Comparison of ENCODE assay signal across 20 cellular contexts in genomic region chr21:16993416-16994044, GRCh38.
DNase-seq lines count a peak whose midpoint lies in the region; ATAC-seq and TF ChIP-seq lines count a peak whose summit lies in the region.
"Had no signal": no experiment of that assay in that cellular context is flagged by ENCODE, and none has a peak within 500 bp of the region (broad histone marks: within the 10 kb centered on the region; RNA-seq: fewer than 3 reads in every experiment).

No MANE protein-coding gene starts in this region.

- POLR2A ChIA-PET in SK-N-SH (lab: Yijun Ruan, JAX), result no interaction called here

- H3K79me2 ChIP-seq in SK-N-SH (ENCODE audit: insufficient read depth) (no peaks in the 10 kb centered on the region), neural progenitor cell (ENCODE audit: low read depth) (no peaks in the 10 kb centered on the region)

- H3K9me3 Mint-ChIP-seq in neural progenitor cell, result peaks cover 2% of the 10 kb centered on the region
- H3K9me3 Mint-ChIP-seq: GM23338, HFFc6 had no signal

- in situ Hi-C loops in G401 (cut with HindIII; ENCODE audit: low sequenced_read_pairs), result no loop called here

- WGBS in SK-N-SH (ENCODE audit: low lambda C conversion rate), result 36% methylated on average over 4 of the region's 4 CpGs

- no peak overlapping the region for H2AFZ ChIP-seq in SK-N-SH (ENCODE audit: low read depth)
- H2AFZ ChIP-seq in neural progenitor cell (replicated peaks), result no peak overlapping the region
- H2AFZ ChIP-seq: GM23338 had no signal

- no peaks in the 10 kb centered on the region for H3K27me3 Mint-ChIP-seq in neural progenitor cell (ENCODE audit: insufficient read depth, low read depth)
- H3K27me3 Mint-ChIP-seq: B cell; CD4-positive, alpha-beta T cell; CD8-positive, alpha-beta memory T cell had no signal

- no peak for DNase-seq in SK-N-SH
- peak; percentile 47 for DNase-seq in SK-N-DZ (ENCODE audit: low spot score)
- DNase-seq in fibroblast of peridontal ligament (ENCODE audit: extremely low read depth), result peak; percentile 11
- DNase-seq in neural progenitor cell (ENCODE audit: low spot score), result no peak
- DNase-seq in H4 (ENCODE audit: low spot score), result no peak
- DNase-seq in G401 (ENCODE audit: low spot score), result no peak
- DNase-seq: CD4-positive, alpha-beta T cell; CD8-positive, alpha-beta memory T cell; DMS 273 treated with DMSO at 0.1 percent for 48 hours; DMS53; DMS79 treated with DMSO at 0.1 percent for 48 hours; HFFc6 had no signal

- no peak for TF ChIP-seq CTCF in SK-N-SH (IDR thresholded peaks at IDR 0.05)
- TF ChIP-seq CTCF in neural progenitor cell (IDR thresholded peaks at IDR 0.05), result no peak

- no peaks in the 10 kb centered on the region; the same call in 1 of the 2 replicates for H3K9me3 ChIP-seq in SK-N-SH
- no peaks in the 10 kb centered on the region for H3K9me3 ChIP-seq in neural progenitor cell (ENCODE audit: low read depth)
- H3K9me3 ChIP-seq: BLaER1 treated with 17β-estradiol and CSF1 and Interleukin-3, amounts not matched to agents 10 nM and 100 nM; HAP-1 had no signal

- H4K20me1 ChIP-seq in SK-N-SH (ENCODE audit: insufficient read depth) (no peaks in the 10 kb centered on the region), neural progenitor cell (ENCODE audit: low read depth) (no peaks in the 10 kb centered on the region)
- H4K20me1 ChIP-seq: BLaER1 treated with 17β-estradiol and CSF1 and Interleukin-3, amounts not matched to agents 10 nM and 100 nM had no signal

- H3K4me1 Mint-ChIP-seq in neural progenitor cell, result peaks cover 2% of the 10 kb centered on the region
- H3K4me1 Mint-ChIP-seq: B cell; CD14-positive monocyte; CD8-positive, alpha-beta memory T cell had no signal

- H3K27me3 ChIP-seq in SK-N-SH (ENCODE audit: insufficient read depth) (no peaks in the 10 kb centered on the region), neural progenitor cell (no peaks in the 10 kb centered on the region)
- H3K27me3 ChIP-seq: BLaER1 treated with 17β-estradiol and CSF1 and Interleukin-3, amounts not matched to agents 10 nM and 100 nM had no signal

- H3K27ac ChIP-seq in SK-N-SH (ENCODE audit: low read depth in 2 of 2, low read length in 1 of 2) (no peak overlapping the region), neural progenitor cell (no peak overlapping the region)
- H3K27ac ChIP-seq: 22Rv1; BLaER1 treated with 17β-estradiol and CSF1 and Interleukin-3, amounts not matched to agents 10 nM and 100 nM had no signal

- TF ChIP-seq RAD21 in SK-N-SH (IDR thresholded peaks at IDR 0.05; ENCODE audit: low read length), result no peak

- H3K4me2 ChIP-seq in SK-N-SH, result no peak overlapping the region
- no peak overlapping the region for H3K4me2 ChIP-seq in neural progenitor cell
- H3K4me2 ChIP-seq: BLaER1 treated with 17β-estradiol and CSF1 and Interleukin-3, amounts not matched to agents 10 nM and 100 nM; GM23338 had no signal

- H3F3A ChIP-seq in SK-N-SH (replicated peaks; ENCODE audit: insufficient read depth) (no peaks in the 10 kb centered on the region), neural progenitor cell (ENCODE audit: low read depth) (no peaks in the 10 kb centered on the region)

- H3K36me3 Mint-ChIP-seq in neural progenitor cell, result no peaks in the 10 kb centered on the region
- H3K36me3 Mint-ChIP-seq: CD14-positive monocyte; CD8-positive, alpha-beta memory T cell had no signal

- H3K4me3 ChIP-seq in SK-N-SH (ENCODE audit: low read depth in 2 of 2, low read length in 1 of 2), result no peak overlapping the region
- no peak overlapping the region for H3K4me3 ChIP-seq in neural progenitor cell
- H3K4me3 ChIP-seq: BLaER1 treated with 17β-estradiol and CSF1 and Interleukin-3, amounts not matched to agents 10 nM and 100 nM; GM23338; HAP-1 had no signal

- H3K36me3 ChIP-seq in SK-N-SH (replicated peaks in 1 of 2; ENCODE audit: control insufficient read depth in 1 of 2, insufficient read depth in 2 of 2, low read length in 1 of 2) (no peaks in the 10 kb centered on the region), neural progenitor cell (no peaks in the 10 kb centered on the region)
- H3K36me3 ChIP-seq: BLaER1 treated with 17β-estradiol and CSF1 and Interleukin-3, amounts not matched to agents 10 nM and 100 nM; HAP-1 had no signal

- H3K4me1 ChIP-seq in SK-N-SH (ENCODE audit: control insufficient read depth in 1 of 2, insufficient read depth in 2 of 2, low read depth in 1 of 2, low read length in 1 of 2) (no peaks in the 10 kb centered on the region; a peak in 1 of 4 replicates), neural progenitor cell (no peaks in the 10 kb centered on the region)
- H3K4me1 ChIP-seq: BLaER1 treated with 17β-estradiol and CSF1 and Interleukin-3, amounts not matched to agents 10 nM and 100 nM; HAP-1 had no signal

- H3K9me2 ChIP-seq in SK-N-SH, result no peaks in the 10 kb centered on the region

- CTCF ChIA-PET in SK-N-SH (lab: Yijun Ruan, JAX), result interaction anchor here (0.9 to 1.7 kb wide), 2 partner anchors 10 to 81 kb away, joined by 3 to 6 read pairs; no protein-coding TSS in a partner anchor

- peak overlapping the region; percentile 57 for H3K27ac Mint-ChIP-seq in neural progenitor cell
- H3K27ac Mint-ChIP-seq: B cell; CD14-positive monocyte; CD4-positive, alpha-beta T cell; CD8-positive, alpha-beta memory T cell; GM23338; HFFc6 had no signal

- no peak for ATAC-seq in SK-N-SH treated with all-trans-retinoic acid at 6 μM for 48 hours
- no peak for ATAC-seq in GM18502 (IDR thresholded peaks at IDR 0.05; ENCODE audit: poor library complexity, unreplicated experiment)
- ATAC-seq: GM23338 had no signal

- H3K9ac ChIP-seq in SK-N-SH, result no peak overlapping the region
- H3K9ac ChIP-seq in neural progenitor cell, result no peak overlapping the region
- H3K9ac ChIP-seq: BLaER1 treated with 17β-estradiol and CSF1 and Interleukin-3, amounts not matched to agents 10 nM and 100 nM had no signal

- 0 out of 4 replicates have a peak, but pooled peaks of 1 of the 2 experiments have one; percentile 5 for TF ChIP-seq EP300 in SK-N-SH (IDR thresholded peaks at IDR 0.05; ENCODE audit: borderline replicate concordance in 1 of 2, low read depth in 1 of 2, low read length in 1 of 2)

- H3K4me3 Mint-ChIP-seq in neural progenitor cell, result no peak overlapping the region
- H3K4me3 Mint-ChIP-seq: B cell; CD14-positive monocyte; CD4-positive, alpha-beta T cell; CD8-positive, alpha-beta memory T cell; GM23338; HFFc6 had no signal

TF ChIP-seq in SK-N-SH treated with all-trans-retinoic acid at 6 μM for 48 hours, 23 proteins besides CTCF, POLR2A, EP300 and RAD21 (continues in another document):
- TF ChIP-seq CSDC2 (CRISPR knock-in tag; IDR thresholded peaks at IDR 0.05) (no peak), CSRNP3 (CRISPR knock-in tag; IDR thresholded peaks at IDR 0.05) (no peak), ISL1 (CRISPR knock-in tag; IDR thresholded peaks at IDR 0.05) (peak; percentile 88), PPARA (CRISPR knock-in tag; IDR thresholded peaks at IDR 0.05; ENCODE audit: borderline replicate concordance) (no peak)

TF ChIP-seq in SK-N-SH, 30 proteins besides CTCF, POLR2A, EP300 and RAD21 (continues in another document):
- no peak for TF ChIP-seq YY1 (IDR thresholded peaks at IDR 0.05; ENCODE audit: low read depth)
- no peak for TF ChIP-seq NRF1 (IDR thresholded peaks at IDR 0.05; ENCODE audit: low read depth, low read length)
- TF ChIP-seq ZBTB33 (IDR thresholded peaks at IDR 0.05; ENCODE audit: borderline replicate concordance, low read depth), result no peak
- TF ChIP-seq, protein P1, sequence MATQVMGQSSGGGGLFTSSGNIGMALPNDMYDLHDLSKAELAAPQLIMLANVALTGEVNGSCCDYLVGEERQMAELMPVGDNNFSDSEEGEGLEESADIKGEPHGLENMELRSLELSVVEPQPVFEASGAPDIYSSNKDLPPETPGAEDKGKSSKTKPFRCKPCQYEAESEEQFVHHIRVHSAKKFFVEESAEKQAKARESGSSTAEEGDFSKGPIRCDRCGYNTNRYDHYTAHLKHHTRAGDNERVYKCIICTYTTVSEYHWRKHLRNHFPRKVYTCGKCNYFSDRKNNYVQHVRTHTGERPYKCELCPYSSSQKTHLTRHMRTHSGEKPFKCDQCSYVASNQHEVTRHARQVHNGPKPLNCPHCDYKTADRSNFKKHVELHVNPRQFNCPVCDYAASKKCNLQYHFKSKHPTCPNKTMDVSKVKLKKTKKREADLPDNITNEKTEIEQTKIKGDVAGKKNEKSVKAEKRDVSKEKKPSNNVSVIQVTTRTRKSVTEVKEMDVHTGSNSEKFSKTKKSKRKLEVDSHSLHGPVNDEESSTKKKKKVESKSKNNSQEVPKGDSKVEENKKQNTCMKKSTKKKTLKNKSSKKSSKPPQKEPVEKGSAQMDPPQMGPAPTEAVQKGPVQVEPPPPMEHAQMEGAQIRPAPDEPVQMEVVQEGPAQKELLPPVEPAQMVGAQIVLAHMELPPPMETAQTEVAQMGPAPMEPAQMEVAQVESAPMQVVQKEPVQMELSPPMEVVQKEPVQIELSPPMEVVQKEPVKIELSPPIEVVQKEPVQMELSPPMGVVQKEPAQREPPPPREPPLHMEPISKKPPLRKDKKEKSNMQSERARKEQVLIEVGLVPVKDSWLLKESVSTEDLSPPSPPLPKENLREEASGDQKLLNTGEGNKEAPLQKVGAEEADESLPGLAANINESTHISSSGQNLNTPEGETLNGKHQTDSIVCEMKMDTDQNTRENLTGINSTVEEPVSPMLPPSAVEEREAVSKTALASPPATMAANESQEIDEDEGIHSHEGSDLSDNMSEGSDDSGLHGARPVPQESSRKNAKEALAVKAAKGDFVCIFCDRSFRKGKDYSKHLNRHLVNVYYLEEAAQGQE (IDR thresholded peaks at IDR 0.05; ENCODE audit: low read depth, low read length), result no peak
- TF ChIP-seq TCF12 (IDR thresholded peaks at IDR 0.05), result no peak
- TF ChIP-seq MXI1 (IDR thresholded peaks at IDR 0.05; ENCODE audit: low read depth, low read length), result no peak
- no peak for TF ChIP-seq SMC3 (IDR thresholded peaks at IDR 0.05; ENCODE audit: low read depth, low read length)
- TF ChIP-seq SIN3A (IDR thresholded peaks at IDR 0.05; ENCODE audit: borderline replicate concordance, low read depth, low read length), result no peak
- no peak for TF ChIP-seq JUND (IDR thresholded peaks at IDR 0.05)
- no peak for TF ChIP-seq NFIC (IDR thresholded peaks at IDR 0.05; ENCODE audit: borderline replicate concordance)
- TF ChIP-seq GATA2 (CRISPR knock-in tag; IDR thresholded peaks at IDR 0.05), result no peak

Comparison
In these comparisons a context has a peak if more than half of its experiments do, and no peak if none do; other contexts are left out.
1. DNase-seq: peak in SK-N-DZ (single experiment) and fibroblast of peridontal ligament (single experiment); none in SK-N-SH (single experiment), neural progenitor cell (single experiment), H4 (single experiment) and G401 (single experiment).